11 cellular contexts compared by ENCODE assay signal in genomic region chr6:136956590-136957573, GRCh38. TPM values are rescaled to one million over a fixed set of nuclear protein-coding genes. Genes with fewer than 3 reads are reported as not detected.
DNase-seq lines count a peak whose midpoint lies in the region; ATAC-seq and TF ChIP-seq lines count a peak whose summit lies in the region.
"Had no signal": no experiment of that assay in that cellular context is flagged by ENCODE, and none has a peak within 500 bp of the region (broad histone marks: within the 10 kb centered on the region; RNA-seq: fewer than 3 reads in every experiment).

No MANE protein-coding gene starts in this region.

- CTCF ChIA-PET in activated CD8-positive, alpha-beta memory T cell treated with anti-CD3 and anti-CD28 coated beads, Interleukin-2, amount 10 ng/mL, durations not matched to agents 7 days and 5 days (lab: Charles Lee) = interaction anchor here (1.6 kb wide), 1 partner anchor 11 kb away, joined by 9 read pairs; no protein-coding TSS in a partner anchor

- H3K27ac Mint-ChIP-seq in endothelial cell (ENCODE audit: unreplicated experiment) = peak overlapping the region; percentile 90
- no peak overlapping the region for H3K27ac Mint-ChIP-seq in activated CD8-positive, alpha-beta memory T cell treated with anti-CD3 and anti-CD28 coated beads, Interleukin-2, amount 10 ng/mL, durations not matched to agents 7 days and 5 days

- H3K9ac ChIP-seq in smooth muscle cell (ENCODE audit: low read depth) = no peak overlapping the region

- peak overlapping the region; percentile 48 for H3K4me3 Mint-ChIP-seq in endothelial cell (ENCODE audit: unreplicated experiment)
- no peak overlapping the region for H3K4me3 Mint-ChIP-seq in activated CD8-positive, alpha-beta memory T cell treated with anti-CD3 and anti-CD28 coated beads, Interleukin-2, amount 10 ng/mL, durations not matched to agents 7 days and 5 days

- peak overlapping the region; percentile 21 for H3K4me2 ChIP-seq in smooth muscle cell

- H4K20me1 ChIP-seq in smooth muscle cell (ENCODE audit: low read depth) = no peaks in the 10 kb centered on the region

- H3K9me3 ChIP-seq in smooth muscle cell (replicated peaks; ENCODE audit: low read depth) (no peaks in the 10 kb centered on the region), left lung (no peaks in the 10 kb centered on the region)

- H3K9me3 Mint-ChIP-seq in endothelial cell (ENCODE audit: unreplicated experiment) = no peaks in the 10 kb centered on the region
- H3K9me3 Mint-ChIP-seq in activated CD8-positive, alpha-beta memory T cell treated with anti-CD3 and anti-CD28 coated beads, Interleukin-2, amount 10 ng/mL, durations not matched to agents 7 days and 5 days (ENCODE audit: low read depth) = no peaks in the 10 kb centered on the region

- H3K36me3 ChIP-seq in smooth muscle cell (ENCODE audit: low read depth) = no peaks in the 10 kb centered on the region
- no peaks in the 10 kb centered on the region for H3K36me3 ChIP-seq in left lung

- no peak overlapping the region for H3K4me3 ChIP-seq in smooth muscle cell
- H3K4me3 ChIP-seq in left lung = no peak overlapping the region

- H3K36me3 Mint-ChIP-seq in endothelial cell (ENCODE audit: low read depth, unreplicated experiment) = no peaks in the 10 kb centered on the region
- no peaks in the 10 kb centered on the region for H3K36me3 Mint-ChIP-seq in activated CD8-positive, alpha-beta memory T cell treated with anti-CD3 and anti-CD28 coated beads, Interleukin-2, amount 10 ng/mL, durations not matched to agents 7 days and 5 days

- no peaks in the 10 kb centered on the region for H3F3A ChIP-seq in smooth muscle cell (ENCODE audit: low read depth)

- no peak for ATAC-seq in activated CD8-positive, alpha-beta memory T cell treated with anti-CD3 and anti-CD28 coated beads, Interleukin-2, amount 10 ng/mL, durations not matched to agents 7 days and 5 days
- ATAC-seq in left lung = no peak

- 32% methylated on average over 14 of the region's 14 CpGs for WGBS in smooth muscle cell (ENCODE audit: low lambda C conversion rate)

- H3K27me3 ChIP-seq in smooth muscle cell (ENCODE audit: low read depth) (peaks cover 26% of the 10 kb centered on the region), left lung (peaks cover 0 to 13% of the 10 kb centered on the region in 2 donors)

- DNase-seq in NCI-H510A treated with DMSO at 0.1 percent for 48 hours (lab: John Stamatoyannopoulos, UW) (peak; percentile 41), NCI-H510A (lab: John Stamatoyannopoulos, UW) (no peak), NCI-H526 treated with DMSO at 0.1 percent for 48 hours (lab: John Stamatoyannopoulos, UW) (peak; percentile 76), endothelial cell (ENCODE audit: low spot score) (peak; percentile 58), smooth muscle cell (lab: John Stamatoyannopoulos, UW; ENCODE audit: unreplicated experiment) (no peak), Kasumi-1 (lab: John Stamatoyannopoulos, UW) (no peak), left lung (no peak)
- no peak for DNase-seq in activated CD8-positive, alpha-beta memory T cell treated with anti-CD3 and anti-CD28 coated beads, Interleukin-2, amount 10 ng/mL, durations not matched to agents 7 days and 5 days
- DNase-seq: amygdala had no signal

- H2AFZ ChIP-seq in smooth muscle cell (ENCODE audit: low read depth) = peak overlapping the region; percentile 52

- TF ChIP-seq CTCF in endothelial cell (IDR thresholded peaks at IDR 0.05; ENCODE audit: unreplicated experiment) (no peak), smooth muscle cell (IDR thresholded peaks at IDR 0.05; ENCODE audit: borderline replicate concordance, insufficient read depth, poor library complexity, severe bottlenecking) (no peak), left lung (IDR thresholded peaks at IDR 0.05) (no peak)

- H3K4me1 ChIP-seq in smooth muscle cell (ENCODE audit: low read depth) (peaks cover 8% of the 10 kb centered on the region), left lung (no peaks in the 10 kb centered on the region)

- H3K27ac ChIP-seq in smooth muscle cell (ENCODE audit: low read depth) (no peak overlapping the region), left lung (no peak overlapping the region)

- peaks cover 4% of the 10 kb centered on the region for H3K27me3 Mint-ChIP-seq in endothelial cell (ENCODE audit: unreplicated experiment)
- peaks cover 39% of the 10 kb centered on the region for H3K27me3 Mint-ChIP-seq in activated CD8-positive, alpha-beta memory T cell treated with anti-CD3 and anti-CD28 coated beads, Interleukin-2, amount 10 ng/mL, durations not matched to agents 7 days and 5 days

- intact Hi-C loops in left lung (cut with DNase I) = no loop called here

- no peaks in the 10 kb centered on the region for H3K79me2 ChIP-seq in smooth muscle cell (ENCODE audit: low read depth)

- peaks cover 38% of the 10 kb centered on the region for H3K4me1 Mint-ChIP-seq in endothelial cell (ENCODE audit: unreplicated experiment)
- peaks cover 6% of the 10 kb centered on the region for H3K4me1 Mint-ChIP-seq in activated CD8-positive, alpha-beta memory T cell treated with anti-CD3 and anti-CD28 coated beads, Interleukin-2, amount 10 ng/mL, durations not matched to agents 7 days and 5 days

RNA-seq across cellular contexts. Expression of gene SLC35D3, which starts 34.8 kb away (rescaled TPM):
- total RNA-seq in endothelial cell (ENCODE audit: unreplicated experiment) (not detected), smooth muscle cell (not detected in 2 replicates), left lung (under 1 TPM in 1 of 2 donors, not detected in 1; 0.09 TPM)
- not detected in 2 replicates for polyA plus RNA-seq in smooth muscle cell
- not detected for total RNA-seq in activated CD8-positive, alpha-beta memory T cell treated with anti-CD3 and anti-CD28 coated beads, Interleukin-2, amount 10 ng/mL, durations not matched to agents 7 days and 5 days
- total RNA-seq: fibroblast of lung, mucosa of gallbladder had no signal
- polyA plus RNA-seq: fibroblast of lung had no signal

Comparison
In these comparisons a context has a peak if more than half of its experiments do, and no peak if none do; other contexts are left out.
1. DNase-seq: peak in NCI-H510A treated with DMSO at 0.1 percent for 48 hours (single experiment), NCI-H526 treated with DMSO at 0.1 percent for 48 hours (single experiment) and endothelial cell (single experiment); none in NCI-H510A (single experiment), smooth muscle cell (single experiment), activated CD8-positive, alpha-beta memory T cell treated with anti-CD3 and anti-CD28 coated beads, Interleukin-2, amount 10 ng/mL, durations not matched to agents 7 days and 5 days (single experiment), Kasumi-1 (0 of 2) and left lung (0 of 2).